11 cellular contexts compared by ENCODE assay signal in genomic region chr6:167122041-167122826, GRCh38. TPM values are rescaled to one million over a fixed set of nuclear protein-coding genes. Genes with fewer than 3 reads are reported as not detected.
DNase-seq lines count a peak whose midpoint lies in the region; ATAC-seq and TF ChIP-seq lines count a peak whose summit lies in the region.
"Had no signal": no experiment of that assay in that cellular context is flagged by ENCODE, and none has a peak within 500 bp of the region (broad histone marks: within the 10 kb centered on the region; RNA-seq: fewer than 3 reads in every experiment).

No MANE protein-coding gene starts in this region.

- no peaks in the 10 kb centered on the region for H3K9me3 ChIP-seq in DOHH2 (ENCODE audit: control insufficient read depth, insufficient read depth, low read length)
- H3K9me3 ChIP-seq in gastroesophageal sphincter, result no peaks in the 10 kb centered on the region
- H3K9me3 ChIP-seq: esophagus squamous epithelium had no signal

- H3K79me2 ChIP-seq in DOHH2 (ENCODE audit: control insufficient read depth, low read length), result no peaks in the 10 kb centered on the region

- WGBS in gastroesophageal sphincter (ENCODE audit: low coverage in 1 of 2), 2 donors, result 80 to 94% methylated on average over 7 to 12 of the region's 23 CpGs

- TF ChIP-seq EP300 in gastroesophageal sphincter (IDR thresholded peaks at IDR 0.05), result no peak

- peak; percentile 35 for TF ChIP-seq POLR2A in GM19099 (IDR thresholded peaks at IDR 0.05; ENCODE audit: extremely low read depth, insufficient read length, low read depth)
- TF ChIP-seq POLR2A in gastroesophageal sphincter (IDR thresholded peaks at IDR 0.05), result no peak

- peak in 1 of 3 experiments; percentile 30 for DNase-seq in effector memory CD8-positive, alpha-beta T cell
- no peak for DNase-seq in AML-193 (lab: John Stamatoyannopoulos, UW)
- DNase-seq in NCI-H69 (lab: John Stamatoyannopoulos, UW), result no peak
- no peak for DNase-seq in NCI-H2196 (lab: John Stamatoyannopoulos, UW; ENCODE audit: unreplicated experiment)
- DNase-seq: activated CD4-positive, alpha-beta T cell treated with anti-CD3 and anti-CD28 coated beads for 4 hours; esophagus squamous epithelium; NCI-H187 had no signal

- H3K4me1 ChIP-seq in DOHH2 (ENCODE audit: control insufficient read depth, low read length) (peaks cover 71% of the 10 kb centered on the region), gastroesophageal sphincter (peaks cover 0 to 12% (median 0%) of the 10 kb centered on the region in 3 donors)
- H3K4me1 ChIP-seq: esophagus squamous epithelium had no signal

- peaks cover 47 to 63% of the 10 kb centered on the region in 2 donors for H3K4me1 Mint-ChIP-seq in effector memory CD8-positive, alpha-beta T cell (ENCODE audit: low read depth in 2 of 2)

- no peaks in the 10 kb centered on the region for H3K9me3 Mint-ChIP-seq in effector memory CD8-positive, alpha-beta T cell

- H3K4me3 ChIP-seq in DOHH2 (ENCODE audit: low read length) (peak overlapping the region; percentile 51), gastroesophageal sphincter (no peak overlapping the region)

- no peak for TF ChIP-seq CTCF in DOHH2 (IDR thresholded peaks at IDR 0.05; ENCODE audit: low read depth, low read length, poor library complexity, severe bottlenecking)
- no peak for TF ChIP-seq CTCF in gastroesophageal sphincter (IDR thresholded peaks at IDR 0.05)

- peaks cover 28% of the 10 kb centered on the region for H3K27me3 ChIP-seq in DOHH2 (ENCODE audit: control insufficient read depth, low read length)
- H3K27me3 ChIP-seq in gastroesophageal sphincter, result no peaks in the 10 kb centered on the region

- peaks cover 25% of the 10 kb centered on the region for H3F3A ChIP-seq in DOHH2 (ENCODE audit: control insufficient read depth, insufficient read depth)

- H3K36me3 ChIP-seq in DOHH2 (ENCODE audit: control insufficient read depth, low read length), result no peaks in the 10 kb centered on the region
- H3K36me3 ChIP-seq in gastroesophageal sphincter, result no peaks in the 10 kb centered on the region
- H3K36me3 ChIP-seq: esophagus squamous epithelium had no signal

- ATAC-seq in HG03108 (IDR thresholded peaks at IDR 0.05; ENCODE audit: unreplicated experiment) (peak; percentile 40), gastroesophageal sphincter (no peak)
- ATAC-seq in effector memory CD8-positive, alpha-beta T cell (replicated peaks), result peak; percentile 36

- H3K36me3 Mint-ChIP-seq in effector memory CD8-positive, alpha-beta T cell (ENCODE audit: insufficient read depth), result peaks cover 49% of the 10 kb centered on the region

- H3K9me2 ChIP-seq in DOHH2 (replicated peaks; ENCODE audit: control insufficient read depth, low read length), result no peaks in the 10 kb centered on the region

- no peaks in the 10 kb centered on the region for H3K27me3 Mint-ChIP-seq in effector memory CD8-positive, alpha-beta T cell

- H3K27ac ChIP-seq in DOHH2 (ENCODE audit: low read depth, low read length) (0 out of 2 replicates have a peak overlapping the region, but pooled peaks have one; percentile 3), gastroesophageal sphincter (no peak overlapping the region)

- H4K20me1 ChIP-seq in DOHH2 (ENCODE audit: control insufficient read depth, insufficient read depth, low read depth, low read length), result peaks cover 17% of the 10 kb centered on the region; the same call in 1 of the 2 replicates

- H3K27ac Mint-ChIP-seq in effector memory CD8-positive, alpha-beta T cell, result peak overlapping the region; percentile 95 to 99

- H3K4me3 Mint-ChIP-seq in effector memory CD8-positive, alpha-beta T cell, result peak overlapping the region; percentile 76

- peak overlapping the region; percentile 69 for H3K4me2 ChIP-seq in DOHH2 (ENCODE audit: low read length)

RNA-seq across cellular contexts. Expression of gene CCR6, which starts 0.7 kb away (rescaled TPM):
- total RNA-seq in gastroesophageal sphincter, result not detected

RNA-seq across cellular contexts. Expression of gene GPR31, which starts 35.5 kb away (rescaled TPM):
- not detected for total RNA-seq in gastroesophageal sphincter
- total RNA-seq: esophagus squamous epithelium had no signal
